16 cellular contexts compared by ENCODE assay signal in the genomic region with DNA sequence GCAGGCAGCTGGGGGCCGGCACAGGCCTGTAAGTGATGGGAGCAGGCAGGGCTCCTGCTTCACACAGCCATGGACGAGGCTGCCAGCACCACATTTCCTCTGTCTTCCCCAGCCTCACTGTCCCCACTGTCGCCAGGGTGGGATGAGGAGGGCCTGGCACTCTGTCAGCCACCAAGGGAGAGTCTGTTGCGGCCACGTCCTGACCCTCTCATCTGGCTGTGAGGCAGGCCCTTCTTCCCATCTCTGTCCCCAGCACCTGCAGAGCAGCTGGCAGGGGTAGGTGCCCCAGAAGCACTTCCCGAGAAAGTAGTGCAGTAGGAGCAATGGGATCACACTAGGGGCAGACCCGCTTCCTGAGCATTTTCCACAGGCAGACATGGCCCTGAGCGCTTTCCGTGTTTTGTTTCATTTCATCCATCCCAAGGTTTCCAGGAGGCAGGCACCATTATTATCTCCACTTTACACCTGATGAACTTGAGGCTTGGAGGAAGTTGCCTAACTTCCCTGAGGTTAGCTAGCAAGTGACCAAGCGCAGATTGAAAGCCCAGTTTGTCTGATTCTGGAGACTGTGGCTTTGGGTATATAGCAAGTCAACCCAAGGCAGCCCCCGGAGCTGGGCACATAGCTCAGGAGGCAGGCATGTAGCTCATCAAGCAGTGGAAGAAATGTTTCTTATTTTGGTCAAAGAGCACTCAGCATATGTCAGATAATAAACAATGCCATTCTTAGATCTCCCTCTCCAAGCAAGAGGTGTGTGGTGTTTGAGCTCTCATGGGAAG.
DNase-seq lines count a peak whose midpoint lies in the region; ATAC-seq and TF ChIP-seq lines count a peak whose summit lies in the region.
"Had no signal": no experiment of that assay in that cellular context is flagged by ENCODE, and none has a peak within 500 bp of the region (broad histone marks: within the 10 kb centered on the region; RNA-seq: fewer than 3 reads in every experiment).

No MANE protein-coding gene starts in this region.

- peak overlapping the region; percentile 5 for H3K27ac Mint-ChIP-seq in endothelial cell (ENCODE audit: unreplicated experiment)
- H3K27ac Mint-ChIP-seq: CD4-positive, alpha-beta T cell; HFFc6 had no signal

- H3K4me1 Mint-ChIP-seq in endothelial cell (ENCODE audit: unreplicated experiment): peaks cover 19% of the 10 kb centered on the region

- no peaks in the 10 kb centered on the region for H3K9me3 Mint-ChIP-seq in endothelial cell (ENCODE audit: unreplicated experiment)
- H3K9me3 Mint-ChIP-seq: CD4-positive, alpha-beta T cell had no signal

- H3K4me3 Mint-ChIP-seq in endothelial cell (ENCODE audit: unreplicated experiment): no peak overlapping the region
- H3K4me3 Mint-ChIP-seq: CD4-positive, alpha-beta T cell; HFFc6 had no signal

- peaks cover 0 to 33% of the 10 kb centered on the region in 2 donors for H3K4me1 ChIP-seq in right atrium auricular region
- peaks cover 11 to 14% of the 10 kb centered on the region in 2 donors for H3K4me1 ChIP-seq in gastrocnemius medialis
- no peaks in the 10 kb centered on the region for H3K4me1 ChIP-seq in aorta (ENCODE audit: control insufficient read depth in 1 of 2, insufficient read depth in 2 of 2, low read length in 2 of 2)
- peaks cover 5 to 13% of the 10 kb centered on the region in 2 donors for H3K4me1 ChIP-seq in adrenal gland (replicated peaks in 1 of 2)

- no peaks in the 10 kb centered on the region for H3K36me3 ChIP-seq in right atrium auricular region
- H3K36me3 ChIP-seq in gastrocnemius medialis: no peaks in the 10 kb centered on the region
- no peaks in the 10 kb centered on the region for H3K36me3 ChIP-seq in aorta (ENCODE audit: control insufficient read depth in 1 of 2, insufficient read depth in 2 of 2, low read length in 1 of 2)
- H3K36me3 ChIP-seq in adrenal gland (replicated peaks in 1 of 2): no peaks in the 10 kb centered on the region

- TF ChIP-seq CTCF in right atrium auricular region (IDR thresholded peaks at IDR 0.05) (no peak), endothelial cell (IDR thresholded peaks at IDR 0.05; ENCODE audit: unreplicated experiment) (no peak), gastrocnemius medialis (IDR thresholded peaks at IDR 0.05 in 4 of 5, conservative IDR thresholded peaks at IDR 0.05 in 1 of 5) (no peak), adrenal gland (IDR thresholded peaks at IDR 0.05) (no peak)

- H3K36me3 Mint-ChIP-seq in endothelial cell (ENCODE audit: low read depth, unreplicated experiment): peaks cover 4% of the 10 kb centered on the region

- H3K27me3 ChIP-seq in right atrium auricular region: no peaks in the 10 kb centered on the region
- H3K27me3 ChIP-seq in gastrocnemius medialis: no peaks in the 10 kb centered on the region
- no peaks in the 10 kb centered on the region for H3K27me3 ChIP-seq in aorta (ENCODE audit: control insufficient read depth in 1 of 2, insufficient read depth in 2 of 2, low read length in 1 of 2)
- H3K27me3 ChIP-seq in adrenal gland: no peaks in the 10 kb centered on the region

- 94 to 95% methylated on average over 11 of the region's 11 CpGs for WGBS in aorta, 2 donors
- 93 to 97% (median 95%) methylated on average over 6 to 11 of the region's 11 CpGs for WGBS in adrenal gland, 4 donors

- H3K9me3 ChIP-seq in right atrium auricular region (no peaks in the 10 kb centered on the region), gastrocnemius medialis (no peaks in the 10 kb centered on the region), aorta (ENCODE audit: control insufficient read depth, low read length) (no peaks in the 10 kb centered on the region), adrenal gland (replicated peaks in 1 of 3) (peaks cover 0 to 10% (median 2%) of the 10 kb centered on the region in 3 donors)

- in situ Hi-C loops in gastrocnemius medialis (cut with MboI; ENCODE audit: low sequenced_read_pairs in 4 of 4): no loop called here

- H3K4me3 ChIP-seq in right atrium auricular region (no peak overlapping the region), gastrocnemius medialis (no peak overlapping the region), aorta (ENCODE audit: low read length in 2 of 2) (no peak overlapping the region), adrenal gland (no peak overlapping the region)

- intact Hi-C loops in left ventricle myocardium superior (cut with micrococcal nuclease) (no loop called here), gastrocnemius medialis (cut with DNase I; ENCODE audit: low total_unique reads) (loop anchor here (1.0 kb wide), 1 partner anchor 83 kb away; no protein-coding TSS in a partner anchor), aorta (cut with DNase I) (no loop called here), adrenal gland (cut with DNase I) (loop anchor here (10.0 kb wide), 3 partner anchors 79 to 129 kb away; no protein-coding TSS in a partner anchor)

- no peak for TF ChIP-seq POLR2A in gastrocnemius medialis (IDR thresholded peaks at IDR 0.05)
- no peak for TF ChIP-seq POLR2A in adrenal gland (IDR thresholded peaks at IDR 0.05)

- H3K27ac ChIP-seq in right atrium auricular region (peak overlapping the region; percentile 72 to 77), gastrocnemius medialis (peak overlapping the region in 3 of 4 donors; percentile 61 to 71 (median 63)), aorta (ENCODE audit: low read depth in 1 of 2, low read length in 2 of 2) (no peak overlapping the region), adrenal gland (peak overlapping the region in 1 of 5 donors; percentile 83)

- peaks cover 6% of the 10 kb centered on the region for H3K27me3 Mint-ChIP-seq in endothelial cell (ENCODE audit: unreplicated experiment)
- H3K27me3 Mint-ChIP-seq: CD4-positive, alpha-beta T cell had no signal

- ATAC-seq in left ventricle myocardium superior (no peak), gastrocnemius medialis (no peak), aorta (ENCODE audit: low FRiP score) (peak; percentile 12)
- ATAC-seq: Panc1 had no signal

- DNase-seq in right atrium auricular region (ENCODE audit: low spot score) (peak; percentile 57), left ventricle myocardium superior (no peak), endothelial cell (ENCODE audit: low spot score) (no peak), gastrocnemius medialis (no peak), aorta (peak in 1 of 2 donors; percentile 57), adrenal gland (no peak), activated gamma-delta T cell (lab: John Stamatoyannopoulos, UW) (no peak), NCI-H524 (lab: John Stamatoyannopoulos, UW) (no peak)
- DNase-seq: CD4-positive, alpha-beta T cell; HFFc6; KG1; NCI-H1436 treated with DMSO at 0.1 percent for 48 hours; NCI-H2029 treated with DMSO at 0.1 percent for 48 hours; NCI-H2171 treated with DMSO at 0.1 percent for 48 hours; NCI-H774 had no signal

Comparison
In these comparisons a context has a peak if more than half of its experiments do, and no peak if none do; other contexts are left out.
1. H3K27ac ChIP-seq: peak in right atrium auricular region (2 of 2) and gastrocnemius medialis (3 of 4); none in aorta (0 of 2).
2. intact Hi-C loops: an anchor here in gastrocnemius medialis (1.0 kb wide) and adrenal gland (10.0 kb wide); none called in left ventricle myocardium superior and aorta.